Comparison of ENCODE assay signal across 8 cellular contexts in genomic region chr6:132391391-132392291, GRCh38. TPM values are rescaled to one million over a fixed set of nuclear protein-coding genes. Genes with fewer than 3 reads are reported as not detected.
A peak's percentile ranks its signal among the peaks of the same experiment; 100 is the strongest.
DNase-seq lines count a peak whose midpoint lies in the region; ATAC-seq and TF ChIP-seq lines count a peak whose summit lies in the region.

No MANE protein-coding gene starts in this region.

- H2BK15ac ChIP-seq in mesendoderm (replicated peaks; ENCODE audit: low read depth): no peak overlapping the region

- peak in 1 of 2 experiments; percentile 57; a peak in 1 of 4 replicates for TF ChIP-seq EP300 in SK-N-SH (IDR thresholded peaks at IDR 0.05; ENCODE audit: borderline replicate concordance in 1 of 2, low read depth in 1 of 2, low read length in 1 of 2)

- no peak overlapping the region for H2BK120ac ChIP-seq in mesendoderm (ENCODE audit: low read depth, low read length)

- H4K8ac ChIP-seq in mesendoderm (ENCODE audit: low read depth, low read length): no peak overlapping the region

- peaks cover 13% of the 10 kb centered on the region for H3F3A ChIP-seq in SK-N-SH (replicated peaks; ENCODE audit: insufficient read depth)

- H2AK5ac ChIP-seq in mesendoderm (ENCODE audit: low read length): no peak overlapping the region

- peaks cover 14% of the 10 kb centered on the region; the same call in 1 of the 2 replicates for H3K9me3 ChIP-seq in SK-N-SH
- H3K9me3 ChIP-seq in osteoblast (ENCODE audit: low read depth, low read length): peaks cover 2% of the 10 kb centered on the region

- no peak for TF ChIP-seq CTCF in SK-N-SH (IDR thresholded peaks at IDR 0.05)
- TF ChIP-seq CTCF in osteoblast (IDR thresholded peaks at IDR 0.05; ENCODE audit: extremely low read depth, low read depth, low read length): no peak

- H3K27me3 ChIP-seq in SK-N-SH (ENCODE audit: insufficient read depth): no peaks in the 10 kb centered on the region
- H3K27me3 ChIP-seq in osteoblast (ENCODE audit: insufficient read depth, low read length): no peaks in the 10 kb centered on the region
- H3K27me3 ChIP-seq in mesendoderm (ENCODE audit: insufficient read depth, low read length, poor library complexity): no peaks in the 10 kb centered on the region

- H3K4me1 ChIP-seq in SK-N-SH (ENCODE audit: control insufficient read depth in 1 of 2, insufficient read depth in 2 of 2, low read depth in 1 of 2, low read length in 1 of 2) (no peaks in the 10 kb centered on the region; a peak in 1 of 4 replicates), osteoblast (ENCODE audit: insufficient read depth, low read length) (peaks cover 14% of the 10 kb centered on the region), mesendoderm (ENCODE audit: control insufficient read depth, low read depth, low read length) (no peaks in the 10 kb centered on the region)

- TF ChIP-seq RAD21 in SK-N-SH (IDR thresholded peaks at IDR 0.05; ENCODE audit: low read length): no peak

- H3K4me2 ChIP-seq in SK-N-SH (peak overlapping the region; percentile 62), osteoblast (ENCODE audit: insufficient read depth, low read length) (peak overlapping the region; percentile 52), mesendoderm (ENCODE audit: low read length) (no peak overlapping the region)

- H2AFZ ChIP-seq in SK-N-SH (ENCODE audit: low read depth) (peak overlapping the region; percentile 25; the same call in 1 of the 2 replicates), osteoblast (ENCODE audit: low read length) (peak overlapping the region; percentile 44)

- POLR2A ChIA-PET in SK-N-SH (lab: Yijun Ruan, JAX): no interaction called here

- H3K4me3 ChIP-seq in SK-N-SH (ENCODE audit: low read depth in 2 of 2, low read length in 1 of 2): peak overlapping the region in 1 of 2 experiments; percentile 14; a peak in 1 of 4 replicates
- no peak overlapping the region for H3K4me3 ChIP-seq in osteoblast (ENCODE audit: insufficient read depth, low read length)
- no peak overlapping the region for H3K4me3 ChIP-seq in mesendoderm (ENCODE audit: low read length)

- H3K56ac ChIP-seq in mesendoderm (ENCODE audit: low read length): no peak overlapping the region

- H4K20me1 ChIP-seq in SK-N-SH (ENCODE audit: insufficient read depth): no peaks in the 10 kb centered on the region
- no peaks in the 10 kb centered on the region for H4K20me1 ChIP-seq in osteoblast (ENCODE audit: insufficient read depth, low read length)

- H3K9me2 ChIP-seq in SK-N-SH: no peaks in the 10 kb centered on the region

- ATAC-seq in HG03378 (IDR thresholded peaks at IDR 0.05; ENCODE audit: unreplicated experiment) (no peak), HG03442 (IDR thresholded peaks at IDR 0.05; ENCODE audit: unreplicated experiment) (no peak)

- no peak overlapping the region for H4K5ac ChIP-seq in mesendoderm (ENCODE audit: low read length)

- H3K36me3 ChIP-seq in SK-N-SH (replicated peaks in 1 of 2; ENCODE audit: control insufficient read depth in 1 of 2, insufficient read depth in 2 of 2, low read length in 1 of 2): peaks cover 3 to 4% of the 10 kb centered on the region in 2 experiments
- H3K36me3 ChIP-seq in osteoblast (ENCODE audit: insufficient read depth, low read length): no peaks in the 10 kb centered on the region
- H3K36me3 ChIP-seq in mesendoderm (ENCODE audit: control insufficient read depth, insufficient read depth, low read length): no peaks in the 10 kb centered on the region

- CTCF ChIA-PET in SK-N-SH (lab: Yijun Ruan, JAX): interaction anchor here (1.0 to 1.2 kb wide), 2 partner anchors 92 to 112 kb away, joined by 3 to 4 read pairs; no protein-coding TSS in a partner anchor

- no peak overlapping the region for H2BK5ac ChIP-seq in mesendoderm (ENCODE audit: low read length)

- no peak overlapping the region for H3K23ac ChIP-seq in mesendoderm (ENCODE audit: low read length)

- H3K18ac ChIP-seq in mesendoderm (ENCODE audit: low read length): no peak overlapping the region

- H3K9ac ChIP-seq in SK-N-SH (peak overlapping the region; percentile 47; the same call in 1 of the 2 replicates), mesendoderm (ENCODE audit: low read length) (no peak overlapping the region)

- 14% methylated on average over 12 of the region's 12 CpGs for WGBS in SK-N-SH (ENCODE audit: low lambda C conversion rate)
- WGBS in mesendoderm (ENCODE audit: extremely low coverage, insufficient coverage, low lambda C conversion rate): no CpG with 5 or more reads among the region's 12 CpGs

- H3K4ac ChIP-seq in mesendoderm (ENCODE audit: low read depth, low read length): no peak overlapping the region

- DNase-seq in Daoy (ENCODE audit: low read depth) (peak; percentile 50), SK-N-SH (no peak), foreskin melanocyte (peak; percentile 73), osteoblast (ENCODE audit: insufficient read length, low spot score, missing footprints) (no peak), mesendoderm (no peak)
- no peak for DNase-seq in activated CD4-positive, CD25-positive, alpha-beta regulatory T cell treated with anti-CD3 and anti-CD28 coated beads, Interleukin-2, amount 50 U/mL, for 72 hours

- no peaks in the 10 kb centered on the region for H3K79me1 ChIP-seq in mesendoderm (ENCODE audit: low read length)

- H3K79me2 ChIP-seq in SK-N-SH (ENCODE audit: insufficient read depth) (peaks cover 79% of the 10 kb centered on the region), osteoblast (ENCODE audit: insufficient read depth, low read length) (peaks cover 33% of the 10 kb centered on the region), mesendoderm (ENCODE audit: control insufficient read depth, insufficient read depth, low read length) (no peaks in the 10 kb centered on the region)

- H3K27ac ChIP-seq in SK-N-SH (ENCODE audit: low read depth in 2 of 2, low read length in 1 of 2) (peak overlapping the region; percentile 82 to 90), osteoblast (ENCODE audit: low read depth, low read length) (peak overlapping the region; percentile 29), mesendoderm (ENCODE audit: low read depth, low read length) (no peak overlapping the region)

TF ChIP-seq in SK-N-SH, 30 proteins besides CTCF, POLR2A, EP300 and RAD21 (continues in another document):
- no peak for TF ChIP-seq GATA2 (CRISPR knock-in tag; IDR thresholded peaks at IDR 0.05)
- TF ChIP-seq REST (IDR thresholded peaks at IDR 0.05; ENCODE audit: low read depth, low read length): no peak
- TF ChIP-seq FOSL2 (IDR thresholded peaks at IDR 0.05; ENCODE audit: borderline replicate concordance, low read depth): peak; percentile 30; the same call in 1 of the 2 replicates
- peak; percentile 75 for TF ChIP-seq TCF12 (IDR thresholded peaks at IDR 0.05)
- TF ChIP-seq SMC3 (IDR thresholded peaks at IDR 0.05; ENCODE audit: low read depth, low read length): no peak
- TF ChIP-seq ELF1 (IDR thresholded peaks at IDR 0.05): no peak
- TF ChIP-seq TEAD4 (IDR thresholded peaks at IDR 0.05; ENCODE audit: borderline replicate concordance, insufficient read depth): peak; percentile 46; the same call in 1 of the 2 replicates
- TF ChIP-seq FOXM1 (IDR thresholded peaks at IDR 0.05; ENCODE audit: low read depth): no peak
- TF ChIP-seq MAX (IDR thresholded peaks at IDR 0.05; ENCODE audit: low read depth): peak; percentile 79
- no peak for TF ChIP-seq ZBTB33 (IDR thresholded peaks at IDR 0.05; ENCODE audit: borderline replicate concordance, low read depth)

RNA-seq across cellular contexts. Expression of gene MOXD1, which starts 9.6 kb away (rescaled TPM):
- total RNA-seq in Daoy (2014; rRNA removed; shearing (Covaris generic)): 0.71 and 0.97 TPM in 2 replicates
- 252 and 379 TPM in 2 replicates for polyA plus RNA-seq in SK-N-SH (2012; rRNA removed)
- polyA plus RNA-seq in SK-N-SH (2012; cell fraction: cytosol; rRNA removed): 385 and 417 TPM in 2 replicates
- polyA plus RNA-seq in SK-N-SH (2012; cell fraction: nucleus; rRNA removed): 88.2 and 221 TPM in 2 replicates
- 17.1 and 19.5 TPM in 2 replicates for total RNA-seq in osteoblast
- 0.58 TPM for polyA plus RNA-seq in mesendoderm (2013, experiment 1 of 2)
- polyA plus RNA-seq in mesendoderm (2013, experiment 2 of 2): 0.48 TPM

Comparison
In these comparisons a context has a peak if more than half of its experiments do, and no peak if none do; other contexts are left out.
1. DNase-seq: peak in Daoy (single experiment) and foreskin melanocyte (single experiment); none in SK-N-SH (single experiment), osteoblast (single experiment), activated CD4-positive, CD25-positive, alpha-beta regulatory T cell treated with anti-CD3 and anti-CD28 coated beads, Interleukin-2, amount 50 U/mL, for 72 hours (single experiment) and mesendoderm (single experiment).